8 cellular contexts compared by ENCODE assay signal in genomic region chr7:45574521-45575500, GRCh38. TPM values are rescaled to one million over a fixed set of nuclear protein-coding genes. Genes with fewer than 3 reads are reported as not detected.
DNase-seq lines count a peak whose midpoint lies in the region; ATAC-seq and TF ChIP-seq lines count a peak whose summit lies in the region.

No MANE protein-coding gene starts in this region.

- WGBS in esophagus, 2 donors, result 1% methylated on average over 52 to 104 of the region's 104 CpGs

- no peaks in the 10 kb centered on the region for H3K9me2 ChIP-seq in GM23338 (ENCODE audit: insufficient read depth)

- H3K9me3 Mint-ChIP-seq in GM23338, result no peaks in the 10 kb centered on the region; the same call in 1 of the 3 replicates
- H3K9me3 Mint-ChIP-seq in CD8-positive, alpha-beta memory T cell, result peaks cover 0 to 3% (median 0%) of the 10 kb centered on the region in 5 donors

- H3K4me3 Mint-ChIP-seq in GM23338, result peak overlapping the region; percentile 87
- H3K4me3 Mint-ChIP-seq in CD8-positive, alpha-beta memory T cell, result no peak overlapping the region

- H3K36me3 Mint-ChIP-seq in GM23338 (ENCODE audit: low read depth), result no peaks in the 10 kb centered on the region; the same call in 2 of the 3 replicates
- H3K36me3 Mint-ChIP-seq in CD8-positive, alpha-beta memory T cell, result no peaks in the 10 kb centered on the region

- DNase-seq in DMS53 treated with DMSO at 0.1 percent for 48 hours (lab: John Stamatoyannopoulos, UW; ENCODE audit: unreplicated experiment), result peak; percentile 50
- DNase-seq in GM23338 (ENCODE audit: low spot score), result peak; percentile 81
- peak; percentile 75 for DNase-seq in RPMI8226
- DNase-seq in hypothalamus (lab: John Stamatoyannopoulos, UW), result no peak
- no peak for DNase-seq in NK-92 treated with Interleukin-12 subunit alpha and Interleukin-12 subunit beta, amount 100 ng/mL, for 24 hours (lab: John Stamatoyannopoulos, UW)
- DNase-seq in CD8-positive, alpha-beta memory T cell, result no peak

- H3K4me1 ChIP-seq in GM23338 (ENCODE audit: insufficient read depth), result peaks cover 24% of the 10 kb centered on the region; the same call in 1 of the 2 replicates
- peaks cover 4 to 9% of the 10 kb centered on the region in 2 donors for H3K4me1 ChIP-seq in esophagus (ENCODE audit: control insufficient read depth in 2 of 2, insufficient read depth in 2 of 2, low read length in 1 of 2)
- peaks cover 0 to 18% of the 10 kb centered on the region in 2 donors for H3K4me1 ChIP-seq in muscle layer of duodenum (ENCODE audit: control insufficient read depth in 1 of 2, insufficient read depth in 2 of 2, low read length in 2 of 2)
- H3K4me1 ChIP-seq in CD8-positive, alpha-beta memory T cell (ENCODE audit: insufficient read depth, low read length), result no peaks in the 10 kb centered on the region

- no peaks in the 10 kb centered on the region for H3K9me3 ChIP-seq in esophagus (ENCODE audit: control insufficient read depth in 2 of 2, insufficient read depth in 1 of 2, low read depth in 1 of 2, low read length in 1 of 2)
- H3K9me3 ChIP-seq in muscle layer of duodenum (ENCODE audit: control insufficient read depth in 1 of 2, low read length in 2 of 2), result no peaks in the 10 kb centered on the region
- no peaks in the 10 kb centered on the region for H3K9me3 ChIP-seq in CD8-positive, alpha-beta memory T cell (ENCODE audit: low read length)

- H4K20me1 ChIP-seq in GM23338 (replicated peaks; ENCODE audit: insufficient read depth), result peaks cover 12% of the 10 kb centered on the region; the same call in 1 of the 2 replicates

- TF ChIP-seq CTCF in GM23338 (conservative IDR thresholded peaks at IDR 0.05; ENCODE audit: low read depth in 2 of 2), result no peak; a peak in 1 of 4 replicates

- POLR2A ChIA-PET in CD8-positive, alpha-beta memory T cell (lab: Charles Lee), result no interaction called here

- H2AFZ ChIP-seq in GM23338, result peak overlapping the region; percentile 91; the same call in 1 of the 2 replicates

- peak; percentile 63 for ATAC-seq in GM23338

- H3K79me2 ChIP-seq in GM23338 (replicated peaks; ENCODE audit: insufficient read depth), result peaks cover 2% of the 10 kb centered on the region; the same call in 1 of the 2 replicates

- no peak overlapping the region for H3K27ac Mint-ChIP-seq in GM23338
- no peak overlapping the region for H3K27ac Mint-ChIP-seq in CD8-positive, alpha-beta memory T cell

- no peaks in the 10 kb centered on the region for H3K36me3 ChIP-seq in GM23338 (ENCODE audit: insufficient read depth)
- H3K36me3 ChIP-seq in esophagus (ENCODE audit: control insufficient read depth in 2 of 2, insufficient read depth in 2 of 2, low read length in 1 of 2), result no peaks in the 10 kb centered on the region
- H3K36me3 ChIP-seq in muscle layer of duodenum (ENCODE audit: control insufficient read depth in 1 of 2, insufficient read depth in 2 of 2, low read length in 2 of 2), result no peaks in the 10 kb centered on the region
- no peaks in the 10 kb centered on the region for H3K36me3 ChIP-seq in CD8-positive, alpha-beta memory T cell (ENCODE audit: insufficient read depth, low read length)

- H3K27me3 ChIP-seq in GM23338 (ENCODE audit: insufficient read depth) (peaks cover 49% of the 10 kb centered on the region), esophagus (ENCODE audit: control insufficient read depth in 1 of 2, insufficient read depth in 2 of 2, low read length in 2 of 2) (peaks cover 0 to 3% of the 10 kb centered on the region in 2 donors), muscle layer of duodenum (ENCODE audit: low read depth, low read length) (peaks cover 13% of the 10 kb centered on the region)
- H3K27me3 ChIP-seq in CD8-positive, alpha-beta memory T cell (ENCODE audit: insufficient read depth, low read length, poor library complexity, severe bottlenecking), result no peaks in the 10 kb centered on the region

- H3K4me3 ChIP-seq in GM23338 (peak overlapping the region; percentile 82), esophagus (ENCODE audit: low read depth in 1 of 2, low read length in 2 of 2) (peak overlapping the region; percentile 48 to 55), muscle layer of duodenum (ENCODE audit: low read depth in 1 of 2, low read length in 2 of 2) (peak overlapping the region; percentile 44 to 80)
- H3K4me3 ChIP-seq in CD8-positive, alpha-beta memory T cell (ENCODE audit: low read length), result no peak overlapping the region

- peaks cover 48% of the 10 kb centered on the region for H3K4me1 Mint-ChIP-seq in GM23338
- peaks cover 0 to 11% (median 3%) of the 10 kb centered on the region in 3 donors for H3K4me1 Mint-ChIP-seq in CD8-positive, alpha-beta memory T cell

- H3K27ac ChIP-seq in GM23338 (ENCODE audit: low read depth) (no peak overlapping the region), esophagus (ENCODE audit: low read depth in 2 of 2, low read length in 1 of 2) (no peak overlapping the region), muscle layer of duodenum (ENCODE audit: low read length) (no peak overlapping the region)
- no peak overlapping the region for H3K27ac ChIP-seq in CD8-positive, alpha-beta memory T cell (ENCODE audit: low read depth, low read length)

- CTCF ChIA-PET in CD8-positive, alpha-beta memory T cell (lab: Charles Lee), result no interaction called here

- peak overlapping the region; percentile 97 for H3K4me2 ChIP-seq in GM23338

- peaks cover 45% of the 10 kb centered on the region for H3K27me3 Mint-ChIP-seq in GM23338 (ENCODE audit: insufficient read depth, low read depth, poor library complexity)
- peaks cover 34 to 48% of the 10 kb centered on the region in 2 donors for H3K27me3 Mint-ChIP-seq in CD8-positive, alpha-beta memory T cell

- peaks cover 4% of the 10 kb centered on the region; the same call in 1 of the 2 replicates for H3F3A ChIP-seq in GM23338 (replicated peaks; ENCODE audit: low read depth)

TF ChIP-seq in GM23338, 12 proteins besides CTCF, POLR2A, EP300 and RAD21:
- no peak for TF ChIP-seq REST (IDR thresholded peaks at IDR 0.05; ENCODE audit: unreplicated experiment)
- TF ChIP-seq EZH2 (IDR thresholded peaks at IDR 0.05; ENCODE audit: low read depth, unreplicated experiment), result peak; percentile 70
TF ChIP-seq in GM23338: peak in this region for 1.

RNA-seq across cellular contexts. Expression of gene ADCY1, which starts 0.6 kb away (rescaled TPM):
- total RNA-seq in GM23338 (2014; rRNA removed; shearing (Covaris generic)), result 14.6 and 18.7 TPM in 2 replicates
- polyA plus RNA-seq in GM23338 (2016; fragmentation: Nextera tagmentation; extraction: Ambion mirVana), result 2.3 and 2.4 TPM in 2 replicates
- under 1 TPM; 0.12 to 0.18 TPM for polyA plus RNA-seq in esophagus
- total RNA-seq in CD8-positive, alpha-beta memory T cell, result 1 to 10 TPM in 1 of 2 experiments, under 1 TPM in 1; 0.79 to 1.3 TPM
- polyA plus RNA-seq in CD8-positive, alpha-beta memory T cell, result not detected

Comparison
In these comparisons a context has a peak if more than half of its experiments do, and no peak if none do; other contexts are left out.
1. DNase-seq: peak in DMS53 treated with DMSO at 0.1 percent for 48 hours (single experiment), GM23338 (single experiment) and RPMI8226 (single experiment); none in hypothalamus (0 of 51), NK-92 treated with Interleukin-12 subunit alpha and Interleukin-12 subunit beta, amount 100 ng/mL, for 24 hours (single experiment) and CD8-positive, alpha-beta memory T cell (0 of 5).